2 cellular contexts compared by ENCODE assay signal in the genomic region with DNA sequence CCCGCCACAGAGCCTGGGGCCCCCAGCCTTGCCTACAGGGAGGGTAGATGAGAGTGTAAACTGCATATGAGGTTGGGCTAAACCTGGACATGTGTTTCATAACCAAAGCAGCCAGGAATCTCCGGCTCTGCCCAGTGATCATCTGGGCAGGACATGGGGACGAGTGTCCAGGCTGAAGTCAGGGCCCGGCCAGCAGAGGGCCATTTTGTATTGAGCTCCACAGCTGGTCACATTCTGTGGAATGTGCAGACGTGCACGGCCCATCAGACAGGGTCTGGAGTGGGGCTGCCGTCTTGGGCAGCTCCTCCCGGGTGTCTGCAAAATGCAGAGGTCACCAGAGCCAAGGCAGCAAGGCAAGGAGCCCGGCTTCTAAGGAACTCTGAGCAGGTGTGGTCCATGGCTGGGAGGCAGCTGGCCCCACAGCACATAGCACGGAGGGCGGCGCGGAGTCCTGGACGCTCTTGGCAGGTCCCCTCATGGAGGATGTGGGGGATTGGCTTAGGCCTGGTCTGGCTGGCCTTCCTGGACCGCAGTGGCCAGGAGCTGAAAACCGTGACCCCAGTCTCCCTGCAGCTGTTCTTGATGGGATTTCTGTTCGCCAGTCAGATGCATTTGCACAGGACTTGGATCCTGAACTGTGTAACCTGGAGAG.
TF ChIP-seq lines count a peak whose summit lies in the region.

No MANE protein-coding gene starts in this region.

TF ChIP-seq in H1, 55 proteins besides CTCF, POLR2A, EP300 and RAD21:
- TF ChIP-seq KDM5A (IDR thresholded peaks at IDR 0.05; ENCODE audit: low read length): no peak
- no peak for TF ChIP-seq PHF8 (conservative IDR thresholded peaks at IDR 0.05; ENCODE audit: low read depth, low read length)
- TF ChIP-seq HDAC6 (IDR thresholded peaks at IDR 0.05; ENCODE audit: low read depth, low read length): no peak
- TF ChIP-seq SIN3A (conservative IDR thresholded peaks at IDR 0.05 in 1 of 2, IDR thresholded peaks at IDR 0.05 in 1 of 2; ENCODE audit: low read depth in 1 of 2, low read length in 2 of 2): no peak
- TF ChIP-seq SUZ12 (IDR thresholded peaks at IDR 0.05; ENCODE audit: low read length): no peak
- no peak for TF ChIP-seq EZH2 (IDR thresholded peaks at IDR 0.05; ENCODE audit: low read depth, low read length, severe bottlenecking)
- TF ChIP-seq SP1 (IDR thresholded peaks at IDR 0.05; ENCODE audit: low read depth, low read length): no peak
- TF ChIP-seq SAP30 (IDR thresholded peaks at IDR 0.05; ENCODE audit: insufficient read depth, insufficient replicate concordance, low read length): no peak
- no peak for TF ChIP-seq FOSL1 (IDR thresholded peaks at IDR 0.05; ENCODE audit: insufficient read depth, low read depth, low read length)
- TF ChIP-seq CHD1 (IDR thresholded peaks at IDR 0.05; ENCODE audit: low read depth, low read length): no peak
- TF ChIP-seq TAF7 (optimal IDR thresholded peaks at IDR 0.05; ENCODE audit: borderline replicate concordance, low read depth, low read length): no peak
- no peak for TF ChIP-seq RFX5 (IDR thresholded peaks at IDR 0.05; ENCODE audit: borderline replicate concordance, low read depth, low read length)
- no peak for TF ChIP-seq ASH2L (IDR thresholded peaks at IDR 0.05; ENCODE audit: low read length)
TF ChIP-seq in H1: peak in this region for 0.

TF ChIP-seq in HepG2, 621 proteins besides CTCF, POLR2A, EP300 and RAD21 (continues in another document):
- TF ChIP-seq TCF12 (IDR thresholded peaks at IDR 0.05): no peak
- TF ChIP-seq TCF12 (CRISPR knock-in tag; IDR thresholded peaks at IDR 0.05): no peak
- TF ChIP-seq ZNF34 (CRISPR knock-in tag; IDR thresholded peaks at IDR 0.05; ENCODE audit: borderline replicate concordance): no peak
- TF ChIP-seq HOXA3 (CRISPR knock-in tag; IDR thresholded peaks at IDR 0.05): 0 out of 2 replicates have a peak, but pooled peaks have one; percentile 28
- no peak for TF ChIP-seq CCDC6 (CRISPR knock-in tag; IDR thresholded peaks at IDR 0.05)
- TF ChIP-seq CBFB (CRISPR knock-in tag; IDR thresholded peaks at IDR 0.05): no peak
- TF ChIP-seq, protein P1, sequence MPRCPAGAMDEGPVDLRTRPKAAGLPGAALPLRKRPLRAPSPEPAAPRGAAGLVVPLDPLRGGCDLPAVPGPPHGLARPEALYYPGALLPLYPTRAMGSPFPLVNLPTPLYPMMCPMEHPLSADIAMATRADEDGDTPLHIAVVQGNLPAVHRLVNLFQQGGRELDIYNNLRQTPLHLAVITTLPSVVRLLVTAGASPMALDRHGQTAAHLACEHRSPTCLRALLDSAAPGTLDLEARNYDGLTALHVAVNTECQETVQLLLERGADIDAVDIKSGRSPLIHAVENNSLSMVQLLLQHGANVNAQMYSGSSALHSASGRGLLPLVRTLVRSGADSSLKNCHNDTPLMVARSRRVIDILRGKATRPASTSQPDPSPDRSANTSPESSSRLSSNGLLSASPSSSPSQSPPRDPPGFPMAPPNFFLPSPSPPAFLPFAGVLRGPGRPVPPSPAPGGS (CRISPR knock-in tag; IDR thresholded peaks at IDR 0.05): 0 out of 2 replicates have a peak, but pooled peaks have one; percentile 41
- TF ChIP-seq ZNF296 (CRISPR knock-in tag; conservative IDR thresholded peaks at IDR 0.05): 0 out of 2 replicates have a peak, but pooled peaks have one; percentile 29
- TF ChIP-seq SALL1 (CRISPR knock-in tag; IDR thresholded peaks at IDR 0.05): 0 out of 2 replicates have a peak, but pooled peaks have one; percentile 25
- no peak for TF ChIP-seq ZNF567 (CRISPR knock-in tag; IDR thresholded peaks at IDR 0.05; ENCODE audit: borderline replicate concordance)
- no peak for TF ChIP-seq HOXA5 (CRISPR knock-in tag; IDR thresholded peaks at IDR 0.05)
- TF ChIP-seq AGO1 (IDR thresholded peaks at IDR 0.05; ENCODE audit: low read depth, low read length, poor library complexity, severe bottlenecking): peak; percentile 25
- TF ChIP-seq ZNF17 (CRISPR knock-in tag; IDR thresholded peaks at IDR 0.05): no peak
- no peak for TF ChIP-seq ZSCAN31 (CRISPR knock-in tag; IDR thresholded peaks at IDR 0.05; ENCODE audit: low read depth)
- TF ChIP-seq SIX4 (CRISPR knock-in tag; IDR thresholded peaks at IDR 0.05): peak; percentile 23; the same call in 1 of the 2 replicates
- no peak for TF ChIP-seq SSRP1 (CRISPR knock-in tag; IDR thresholded peaks at IDR 0.05)
- TF ChIP-seq ZSCAN30 (CRISPR knock-in tag; IDR thresholded peaks at IDR 0.05): no peak
- TF ChIP-seq, protein P2, sequence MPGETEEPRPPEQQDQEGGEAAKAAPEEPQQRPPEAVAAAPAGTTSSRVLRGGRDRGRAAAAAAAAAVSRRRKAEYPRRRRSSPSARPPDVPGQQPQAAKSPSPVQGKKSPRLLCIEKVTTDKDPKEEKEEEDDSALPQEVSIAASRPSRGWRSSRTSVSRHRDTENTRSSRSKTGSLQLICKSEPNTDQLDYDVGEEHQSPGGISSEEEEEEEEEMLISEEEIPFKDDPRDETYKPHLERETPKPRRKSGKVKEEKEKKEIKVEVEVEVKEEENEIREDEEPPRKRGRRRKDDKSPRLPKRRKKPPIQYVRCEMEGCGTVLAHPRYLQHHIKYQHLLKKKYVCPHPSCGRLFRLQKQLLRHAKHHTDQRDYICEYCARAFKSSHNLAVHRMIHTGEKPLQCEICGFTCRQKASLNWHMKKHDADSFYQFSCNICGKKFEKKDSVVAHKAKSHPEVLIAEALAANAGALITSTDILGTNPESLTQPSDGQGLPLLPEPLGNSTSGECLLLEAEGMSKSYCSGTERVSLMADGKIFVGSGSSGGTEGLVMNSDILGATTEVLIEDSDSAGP (CRISPR knock-in tag; IDR thresholded peaks at IDR 0.05; ENCODE audit: borderline replicate concordance): peak; percentile 51; the same call in 1 of the 2 replicates
- TF ChIP-seq TBX2 (CRISPR knock-in tag; IDR thresholded peaks at IDR 0.05; ENCODE audit: borderline replicate concordance): 0 out of 2 replicates have a peak, but pooled peaks have one; percentile 19
- no peak for TF ChIP-seq MLLT10 (CRISPR knock-in tag; IDR thresholded peaks at IDR 0.05)
- peak; percentile 39; the same call in 1 of the 2 replicates for TF ChIP-seq KDM2A (CRISPR knock-in tag; IDR thresholded peaks at IDR 0.05; ENCODE audit: borderline replicate concordance, low read depth)
- TF ChIP-seq, protein P3, sequence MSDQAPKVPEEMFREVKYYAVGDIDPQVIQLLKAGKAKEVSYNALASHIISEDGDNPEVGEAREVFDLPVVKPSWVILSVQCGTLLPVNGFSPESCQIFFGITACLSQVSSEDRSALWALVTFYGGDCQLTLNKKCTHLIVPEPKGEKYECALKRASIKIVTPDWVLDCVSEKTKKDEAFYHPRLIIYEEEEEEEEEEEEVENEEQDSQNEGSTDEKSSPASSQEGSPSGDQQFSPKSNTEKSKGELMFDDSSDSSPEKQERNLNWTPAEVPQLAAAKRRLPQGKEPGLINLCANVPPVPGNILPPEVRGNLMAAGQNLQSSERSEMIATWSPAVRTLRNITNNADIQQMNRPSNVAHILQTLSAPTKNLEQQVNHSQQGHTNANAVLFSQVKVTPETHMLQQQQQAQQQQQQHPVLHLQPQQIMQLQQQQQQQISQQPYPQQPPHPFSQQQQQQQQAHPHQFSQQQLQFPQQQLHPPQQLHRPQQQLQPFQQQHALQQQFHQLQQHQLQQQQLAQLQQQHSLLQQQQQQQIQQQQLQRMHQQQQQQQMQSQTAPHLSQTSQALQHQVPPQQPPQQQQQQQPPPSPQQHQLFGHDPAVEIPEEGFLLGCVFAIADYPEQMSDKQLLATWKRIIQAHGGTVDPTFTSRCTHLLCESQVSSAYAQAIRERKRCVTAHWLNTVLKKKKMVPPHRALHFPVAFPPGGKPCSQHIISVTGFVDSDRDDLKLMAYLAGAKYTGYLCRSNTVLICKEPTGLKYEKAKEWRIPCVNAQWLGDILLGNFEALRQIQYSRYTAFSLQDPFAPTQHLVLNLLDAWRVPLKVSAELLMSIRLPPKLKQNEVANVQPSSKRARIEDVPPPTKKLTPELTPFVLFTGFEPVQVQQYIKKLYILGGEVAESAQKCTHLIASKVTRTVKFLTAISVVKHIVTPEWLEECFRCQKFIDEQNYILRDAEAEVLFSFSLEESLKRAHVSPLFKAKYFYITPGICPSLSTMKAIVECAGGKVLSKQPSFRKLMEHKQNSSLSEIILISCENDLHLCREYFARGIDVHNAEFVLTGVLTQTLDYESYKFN (CRISPR knock-in tag; conservative IDR thresholded peaks at IDR 0.05): no peak
- TF ChIP-seq, protein P4, sequence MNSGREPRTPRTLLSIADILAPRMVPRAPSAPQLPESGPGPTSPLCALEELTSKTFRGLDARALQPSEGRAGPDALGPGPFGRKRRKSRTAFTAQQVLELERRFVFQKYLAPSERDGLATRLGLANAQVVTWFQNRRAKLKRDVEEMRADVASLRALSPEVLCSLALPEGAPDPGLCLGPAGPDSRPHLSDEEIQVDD (CRISPR knock-in tag; IDR thresholded peaks at IDR 0.05; ENCODE audit: borderline replicate concordance): no peak
- peak; percentile 80; the same call in 1 of the 2 replicates for TF ChIP-seq ZNF121 (CRISPR knock-in tag; IDR thresholded peaks at IDR 0.05)
- TF ChIP-seq, protein P5, sequence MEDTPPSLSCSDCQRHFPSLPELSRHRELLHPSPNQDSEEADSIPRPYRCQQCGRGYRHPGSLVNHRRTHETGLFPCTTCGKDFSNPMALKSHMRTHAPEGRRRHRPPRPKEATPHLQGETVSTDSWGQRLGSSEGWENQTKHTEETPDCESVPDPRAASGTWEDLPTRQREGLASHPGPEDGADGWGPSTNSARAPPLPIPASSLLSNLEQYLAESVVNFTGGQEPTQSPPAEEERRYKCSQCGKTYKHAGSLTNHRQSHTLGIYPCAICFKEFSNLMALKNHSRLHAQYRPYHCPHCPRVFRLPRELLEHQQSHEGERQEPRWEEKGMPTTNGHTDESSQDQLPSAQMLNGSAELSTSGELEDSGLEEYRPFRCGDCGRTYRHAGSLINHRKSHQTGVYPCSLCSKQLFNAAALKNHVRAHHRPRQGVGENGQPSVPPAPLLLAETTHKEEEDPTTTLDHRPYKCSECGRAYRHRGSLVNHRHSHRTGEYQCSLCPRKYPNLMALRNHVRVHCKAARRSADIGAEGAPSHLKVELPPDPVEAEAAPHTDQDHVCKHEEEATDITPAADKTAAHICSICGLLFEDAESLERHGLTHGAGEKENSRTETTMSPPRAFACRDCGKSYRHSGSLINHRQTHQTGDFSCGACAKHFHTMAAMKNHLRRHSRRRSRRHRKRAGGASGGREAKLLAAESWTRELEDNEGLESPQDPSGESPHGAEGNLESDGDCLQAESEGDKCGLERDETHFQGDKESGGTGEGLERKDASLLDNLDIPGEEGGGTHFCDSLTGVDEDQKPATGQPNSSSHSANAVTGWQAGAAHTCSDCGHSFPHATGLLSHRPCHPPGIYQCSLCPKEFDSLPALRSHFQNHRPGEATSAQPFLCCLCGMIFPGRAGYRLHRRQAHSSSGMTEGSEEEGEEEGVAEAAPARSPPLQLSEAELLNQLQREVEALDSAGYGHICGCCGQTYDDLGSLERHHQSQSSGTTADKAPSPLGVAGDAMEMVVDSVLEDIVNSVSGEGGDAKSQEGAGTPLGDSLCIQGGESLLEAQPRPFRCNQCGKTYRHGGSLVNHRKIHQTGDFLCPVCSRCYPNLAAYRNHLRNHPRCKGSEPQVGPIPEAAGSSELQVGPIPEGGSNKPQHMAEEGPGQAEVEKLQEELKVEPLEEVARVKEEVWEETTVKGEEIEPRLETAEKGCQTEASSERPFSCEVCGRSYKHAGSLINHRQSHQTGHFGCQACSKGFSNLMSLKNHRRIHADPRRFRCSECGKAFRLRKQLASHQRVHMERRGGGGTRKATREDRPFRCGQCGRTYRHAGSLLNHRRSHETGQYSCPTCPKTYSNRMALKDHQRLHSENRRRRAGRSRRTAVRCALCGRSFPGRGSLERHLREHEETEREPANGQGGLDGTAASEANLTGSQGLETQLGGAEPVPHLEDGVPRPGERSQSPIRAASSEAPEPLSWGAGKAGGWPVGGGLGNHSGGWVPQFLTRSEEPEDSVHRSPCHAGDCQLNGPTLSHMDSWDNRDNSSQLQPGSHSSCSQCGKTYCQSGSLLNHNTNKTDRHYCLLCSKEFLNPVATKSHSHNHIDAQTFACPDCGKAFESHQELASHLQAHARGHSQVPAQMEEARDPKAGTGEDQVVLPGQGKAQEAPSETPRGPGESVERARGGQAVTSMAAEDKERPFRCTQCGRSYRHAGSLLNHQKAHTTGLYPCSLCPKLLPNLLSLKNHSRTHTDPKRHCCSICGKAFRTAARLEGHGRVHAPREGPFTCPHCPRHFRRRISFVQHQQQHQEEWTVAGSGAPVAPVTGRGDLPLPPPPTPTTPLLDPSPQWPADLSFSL (CRISPR knock-in tag; IDR thresholded peaks at IDR 0.05): no peak
- no peak for TF ChIP-seq POLR2G (IDR thresholded peaks at IDR 0.05; ENCODE audit: low read depth, low read length)
- TF ChIP-seq, protein P6, sequence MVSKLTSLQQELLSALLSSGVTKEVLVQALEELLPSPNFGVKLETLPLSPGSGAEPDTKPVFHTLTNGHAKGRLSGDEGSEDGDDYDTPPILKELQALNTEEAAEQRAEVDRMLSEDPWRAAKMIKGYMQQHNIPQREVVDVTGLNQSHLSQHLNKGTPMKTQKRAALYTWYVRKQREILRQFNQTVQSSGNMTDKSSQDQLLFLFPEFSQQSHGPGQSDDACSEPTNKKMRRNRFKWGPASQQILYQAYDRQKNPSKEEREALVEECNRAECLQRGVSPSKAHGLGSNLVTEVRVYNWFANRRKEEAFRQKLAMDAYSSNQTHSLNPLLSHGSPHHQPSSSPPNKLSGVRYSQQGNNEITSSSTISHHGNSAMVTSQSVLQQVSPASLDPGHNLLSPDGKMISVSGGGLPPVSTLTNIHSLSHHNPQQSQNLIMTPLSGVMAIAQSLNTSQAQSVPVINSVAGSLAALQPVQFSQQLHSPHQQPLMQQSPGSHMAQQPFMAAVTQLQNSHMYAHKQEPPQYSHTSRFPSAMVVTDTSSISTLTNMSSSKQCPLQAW (CRISPR knock-in tag; IDR thresholded peaks at IDR 0.05): 0 out of 2 replicates have a peak, but pooled peaks have one; percentile 43
- TF ChIP-seq ZNF510 (CRISPR knock-in tag; IDR thresholded peaks at IDR 0.05; ENCODE audit: low read depth): 0 out of 2 replicates have a peak, but pooled peaks have one; percentile 44
- no peak for TF ChIP-seq BRD4 (CRISPR knock-in tag; IDR thresholded peaks at IDR 0.05)
- TF ChIP-seq FLYWCH1 (CRISPR knock-in tag; IDR thresholded peaks at IDR 0.05): no peak
- no peak for TF ChIP-seq ZBTB21 (CRISPR knock-in tag; IDR thresholded peaks at IDR 0.05)
- TF ChIP-seq, protein P7, sequence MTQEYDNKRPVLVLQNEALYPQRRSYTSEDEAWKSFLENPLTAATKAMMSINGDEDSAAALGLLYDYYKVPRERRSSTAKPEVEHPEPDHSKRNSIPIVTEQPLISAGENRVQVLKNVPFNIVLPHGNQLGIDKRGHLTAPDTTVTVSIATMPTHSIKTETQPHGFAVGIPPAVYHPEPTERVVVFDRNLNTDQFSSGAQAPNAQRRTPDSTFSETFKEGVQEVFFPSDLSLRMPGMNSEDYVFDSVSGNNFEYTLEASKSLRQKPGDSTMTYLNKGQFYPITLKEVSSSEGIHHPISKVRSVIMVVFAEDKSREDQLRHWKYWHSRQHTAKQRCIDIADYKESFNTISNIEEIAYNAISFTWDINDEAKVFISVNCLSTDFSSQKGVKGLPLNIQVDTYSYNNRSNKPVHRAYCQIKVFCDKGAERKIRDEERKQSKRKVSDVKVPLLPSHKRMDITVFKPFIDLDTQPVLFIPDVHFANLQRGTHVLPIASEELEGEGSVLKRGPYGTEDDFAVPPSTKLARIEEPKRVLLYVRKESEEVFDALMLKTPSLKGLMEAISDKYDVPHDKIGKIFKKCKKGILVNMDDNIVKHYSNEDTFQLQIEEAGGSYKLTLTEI (CRISPR knock-in tag; conservative IDR thresholded peaks at IDR 0.05): no peak
- no peak for TF ChIP-seq REL (CRISPR knock-in tag; conservative IDR thresholded peaks at IDR 0.05)
- TF ChIP-seq REXO4 (CRISPR knock-in tag; IDR thresholded peaks at IDR 0.05; ENCODE audit: borderline replicate concordance): no peak
